16 cellular contexts compared by ENCODE assay signal in the genomic region with DNA sequence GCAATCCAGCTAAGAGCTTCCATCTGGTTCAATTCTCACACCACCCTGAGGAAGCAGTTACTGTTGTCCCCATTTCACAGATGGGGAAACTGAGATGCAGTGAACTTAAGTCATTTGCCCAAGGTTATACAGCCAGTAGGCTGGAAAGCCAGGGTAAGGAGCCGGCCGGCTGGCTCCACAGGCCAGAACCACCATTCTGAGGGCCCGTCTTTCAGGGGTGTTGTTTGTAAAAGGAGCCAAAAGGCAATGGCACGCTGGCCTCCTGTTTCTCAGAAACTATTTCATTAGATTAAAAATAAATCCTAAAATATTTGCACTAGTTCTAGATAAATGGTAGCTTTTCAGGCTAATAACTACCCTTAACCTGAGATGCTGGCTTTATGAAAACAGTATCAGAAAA.
"Had no signal": no experiment of that assay in that cellular context is flagged by ENCODE, and none has a peak within 500 bp of the region (broad histone marks: within the 10 kb centered on the region; RNA-seq: fewer than 3 reads in every experiment).

No MANE protein-coding gene starts in this region.

- H3K27me3 Mint-ChIP-seq: central memory CD8-positive, alpha-beta T cell; stimulated activated memory B cell treated with anti-CD40 and anti-IgM and Interleukin-4, amounts not matched to agents 10 μg/mL and 1 μg/mL and 100 μg/mL, for 72 hours had no signal

- ATAC-seq: activated T-cell treated with anti-CD3 and anti-CD28 coated beads, Interleukin-2, amount 50 U/mL, for 4 hours; foreskin keratinocyte; stimulated activated memory B cell treated with anti-CD40 and anti-IgM and Interleukin-4, amounts not matched to agents 10 μg/mL and 1 μg/mL and 100 μg/mL, for 72 hours had no signal

- H3K4me1 ChIP-seq: ascending aorta, testis, upper lobe of left lung had no signal

- H3K27ac Mint-ChIP-seq: nephron progenitor cell; stimulated activated memory B cell treated with anti-CD40 and anti-IgM and Interleukin-4, amounts not matched to agents 10 μg/mL and 1 μg/mL and 100 μg/mL, for 72 hours had no signal

- H3K36me3 ChIP-seq: colonic mucosa, upper lobe of left lung had no signal

- H2AFZ ChIP-seq: hepatocyte had no signal

- H3K4me3 ChIP-seq: ascending aorta, colonic mucosa, hepatocyte, spleen, testis, upper lobe of left lung had no signal

- H3K9me3 Mint-ChIP-seq: activated T-cell treated with anti-CD3 and anti-CD28 coated beads, Interleukin-2, amount 50 U/mL, for 4 hours; central memory CD8-positive, alpha-beta T cell; nephron progenitor cell; stimulated activated memory B cell treated with anti-CD40 and anti-IgM and Interleukin-4, amounts not matched to agents 10 μg/mL and 1 μg/mL and 100 μg/mL, for 72 hours had no signal

- H3K27me3 ChIP-seq: ascending aorta, colonic mucosa, foreskin keratinocyte, hepatocyte, testis, upper lobe of left lung had no signal

- H3K27ac ChIP-seq: ascending aorta, colonic mucosa, foreskin keratinocyte, hepatocyte, spleen, testis, upper lobe of left lung had no signal

- H3K4me2 ChIP-seq: hepatocyte had no signal

- DNase-seq: activated CD4-positive, alpha-beta T cell treated with anti-CD3 and anti-CD28 coated beads for 1 hour; activated T-cell treated with anti-CD3 and anti-CD28 coated beads, Interleukin-2, amount 50 U/mL, for 4 hours; colonic mucosa; foreskin keratinocyte; mesenchymal stem cell; nephron progenitor cell; occipital lobe; posterior cingulate gyrus; spleen; stimulated activated CD4-positive, alpha-beta T cell treated with anti-CD3 and anti-CD28 coated beads, Interleukin-4, amount 100 ng/mL, for 4 hours; testis; upper lobe of left lung had no signal

- H3K9me3 ChIP-seq: ascending aorta, colonic mucosa, testis, upper lobe of left lung had no signal

- H3K4me3 Mint-ChIP-seq: activated T-cell treated with anti-CD3 and anti-CD28 coated beads, Interleukin-2, amount 50 U/mL, for 4 hours; central memory CD8-positive, alpha-beta T cell; nephron progenitor cell; stimulated activated memory B cell treated with anti-CD40 and anti-IgM and Interleukin-4, amounts not matched to agents 10 μg/mL and 1 μg/mL and 100 μg/mL, for 72 hours had no signal

- H3K79me2 ChIP-seq: hepatocyte had no signal
